ENCODE assay signal across 4 cellular contexts in genomic region chr6:137075790-137076189, GRCh38. TPM values are rescaled to one million over a fixed set of nuclear protein-coding genes. Genes with fewer than 3 reads are reported as not detected.
"Had no signal": no experiment of that assay in that cellular context is flagged by ENCODE, and none has a peak within 500 bp of the region (broad histone marks: within the 10 kb centered on the region; RNA-seq: fewer than 3 reads in every experiment).

No MANE protein-coding gene starts in this region.

RNA-seq across cellular contexts. Expression of gene IL20RA, which starts 31.0 kb away (rescaled TPM):
- total RNA-seq: OCI-LY7, RPMI7951, SJSA1, SK-MEL-5 had no signal
